Comparison of ENCODE assay signal across 15 cellular contexts in genomic region chr11:88535266-88535665, GRCh38.
A peak's percentile ranks its signal among the peaks of the same experiment; 100 is the strongest.
DNase-seq lines count a peak whose midpoint lies in the region; ATAC-seq and TF ChIP-seq lines count a peak whose summit lies in the region.
"Had no signal": no experiment of that assay in that cellular context is flagged by ENCODE, and none has a peak within 500 bp of the region (broad histone marks: within the 10 kb centered on the region; RNA-seq: fewer than 3 reads in every experiment).

No MANE protein-coding gene starts in this region.

- ATAC-seq in GM21786 (IDR thresholded peaks at IDR 0.05; ENCODE audit: unreplicated experiment): no peak

- H3K27me3 Mint-ChIP-seq in nephron (ENCODE audit: low read depth): no peaks in the 10 kb centered on the region

- no peak for TF ChIP-seq CTCF in nephron (IDR thresholded peaks at IDR 0.05; ENCODE audit: unreplicated experiment in 3 of 3)

- peak overlapping the region in 2 of 3 experiments; percentile 53 to 84 for H3K27ac Mint-ChIP-seq in nephron
- H3K27ac Mint-ChIP-seq: activated naive CD8-positive, alpha-beta T cell treated with anti-CD3 and anti-CD28 coated beads, Interleukin-2, amount 10 ng/mL, durations not matched to agents 7 days and 5 days had no signal

- H3K4me3 Mint-ChIP-seq in nephron: no peak overlapping the region
- H3K4me3 Mint-ChIP-seq: activated naive CD8-positive, alpha-beta T cell treated with anti-CD3 and anti-CD28 coated beads, Interleukin-2, amount 10 ng/mL, durations not matched to agents 7 days and 5 days; activated T-cell treated with anti-CD3 and anti-CD28 coated beads, Interleukin-2, amount 50 U/mL, for 4 hours had no signal

- H3K36me3 Mint-ChIP-seq in nephron (ENCODE audit: low read depth): no peaks in the 10 kb centered on the region

- no peaks in the 10 kb centered on the region for H3K9me3 Mint-ChIP-seq in nephron
- H3K9me3 Mint-ChIP-seq: activated T-cell treated with anti-CD3 and anti-CD28 coated beads, Interleukin-2, amount 50 U/mL, for 4 hours had no signal

- peaks cover 26% of the 10 kb centered on the region for H3K4me1 Mint-ChIP-seq in nephron

- DNase-seq in EH (ENCODE audit: low read depth) (peak; percentile 28), M059J (ENCODE audit: low read depth) (peak; percentile 44), dermis blood vessel endothelial cell (peak; percentile 7), NCI-H2196 (lab: John Stamatoyannopoulos, UW; ENCODE audit: unreplicated experiment) (no peak), COR-L47 (lab: John Stamatoyannopoulos, UW) (no peak)
- DNase-seq: activated naive CD8-positive, alpha-beta T cell treated with anti-CD3 and anti-CD28 coated beads, Interleukin-2, amount 10 ng/mL, durations not matched to agents 7 days and 5 days; activated T-cell treated with anti-CD3 and anti-CD28 coated beads, Interleukin-2, amount 50 U/mL, for 4 hours; central memory CD4-positive, alpha-beta T cell; KG1; left cardiac atrium; NCI-H1105; NCI-H2107; NCI-H526 treated with DMSO at 0.1 percent for 48 hours had no signal

Comparison
In these comparisons a context has a peak if more than half of its experiments do, and no peak if none do; other contexts are left out.
1. DNase-seq: peak in EH (single experiment), M059J (single experiment) and dermis blood vessel endothelial cell (single experiment); none in NCI-H2196 (single experiment) and COR-L47 (single experiment).